ENCODE assay signal across 17 cellular contexts in genomic region chr5:151101746-151102145, GRCh38. TPM values are rescaled to one million over a fixed set of nuclear protein-coding genes. Genes with fewer than 3 reads are reported as not detected.
DNase-seq lines count a peak whose midpoint lies in the region; ATAC-seq and TF ChIP-seq lines count a peak whose summit lies in the region.
"Had no signal": no experiment of that assay in that cellular context is flagged by ENCODE, and none has a peak within 500 bp of the region (broad histone marks: within the 10 kb centered on the region; RNA-seq: fewer than 3 reads in every experiment).

No MANE protein-coding gene starts in this region.

- peaks cover 54% of the 10 kb centered on the region for H3K4me1 ChIP-seq in lower lobe of right lung
- H3K4me1 ChIP-seq in left lung = peaks cover 0 to 57% of the 10 kb centered on the region in 2 donors

- H3K27me3 Mint-ChIP-seq in activated T-cell treated with anti-CD3 and anti-CD28 coated beads, Interleukin-2, amount 50 U/mL, for 24 hours = no peaks in the 10 kb centered on the region
- no peaks in the 10 kb centered on the region for H3K27me3 Mint-ChIP-seq in activated naive CD8-positive, alpha-beta T cell treated with anti-CD3 and anti-CD28 coated beads for 36 hours
- H3K27me3 Mint-ChIP-seq in stimulated activated memory B cell treated with anti-CD40 and anti-IgM and Interleukin-4, amounts not matched to agents 10 μg/mL and 1 μg/mL and 100 μg/mL, for 72 hours = no peaks in the 10 kb centered on the region

- no peak overlapping the region for H3K4me3 ChIP-seq in lower lobe of right lung
- H3K4me3 ChIP-seq in left lung = no peak overlapping the region
- H3K4me3 ChIP-seq: GM12878, ovary had no signal

- H3K36me3 ChIP-seq in lower lobe of right lung (peaks cover 44% of the 10 kb centered on the region), left lung (peaks cover 0 to 57% of the 10 kb centered on the region in 2 donors)
- H3K36me3 ChIP-seq: ovary had no signal

- no peaks in the 10 kb centered on the region for H3K9me3 Mint-ChIP-seq in activated T-cell treated with anti-CD3 and anti-CD28 coated beads, Interleukin-2, amount 50 U/mL, for 24 hours
- H3K9me3 Mint-ChIP-seq in activated naive CD8-positive, alpha-beta T cell treated with anti-CD3 and anti-CD28 coated beads for 36 hours = no peaks in the 10 kb centered on the region
- no peaks in the 10 kb centered on the region for H3K9me3 Mint-ChIP-seq in stimulated activated memory B cell treated with anti-CD40 and anti-IgM and Interleukin-4, amounts not matched to agents 10 μg/mL and 1 μg/mL and 100 μg/mL, for 72 hours
- H3K9me3 Mint-ChIP-seq: mesothelial cell of epicardium had no signal

- TF ChIP-seq CTCF in lower lobe of right lung (IDR thresholded peaks at IDR 0.05) (no peak), left lung (IDR thresholded peaks at IDR 0.05) (no peak)

- H3K4me3 Mint-ChIP-seq in activated T-cell treated with anti-CD3 and anti-CD28 coated beads, Interleukin-2, amount 50 U/mL, for 24 hours = no peak overlapping the region
- H3K4me3 Mint-ChIP-seq in activated naive CD8-positive, alpha-beta T cell treated with anti-CD3 and anti-CD28 coated beads for 36 hours = no peak overlapping the region
- H3K4me3 Mint-ChIP-seq in stimulated activated memory B cell treated with anti-CD40 and anti-IgM and Interleukin-4, amounts not matched to agents 10 μg/mL and 1 μg/mL and 100 μg/mL, for 72 hours = no peak overlapping the region
- H3K4me3 Mint-ChIP-seq: mesothelial cell of epicardium had no signal

- H3K27ac Mint-ChIP-seq in activated T-cell treated with anti-CD3 and anti-CD28 coated beads, Interleukin-2, amount 50 U/mL, for 24 hours = peak overlapping the region; percentile 45
- H3K27ac Mint-ChIP-seq in activated naive CD8-positive, alpha-beta T cell treated with anti-CD3 and anti-CD28 coated beads for 36 hours = peak overlapping the region; percentile 26
- peak overlapping the region; percentile 59 for H3K27ac Mint-ChIP-seq in stimulated activated memory B cell treated with anti-CD40 and anti-IgM and Interleukin-4, amounts not matched to agents 10 μg/mL and 1 μg/mL and 100 μg/mL, for 72 hours
- H3K27ac Mint-ChIP-seq: mesothelial cell of epicardium had no signal

- CTCF ChIA-PET in HEK293T (lab: Yijun Ruan, JAX) = interaction anchor here (1.7 kb wide), 1 partner anchor 11 kb away, joined by 4 read pairs; no protein-coding TSS in a partner anchor

- POLR2A ChIA-PET in HEK293T (lab: Yijun Ruan, JAX) = no interaction called here

- DNase-seq in activated T-cell treated with anti-CD3 and anti-CD28 coated beads, Interleukin-2, amount 50 U/mL, for 24 hours = no peak
- no peak for DNase-seq in activated T-cell treated with anti-CD3 and anti-CD28 coated beads, Interleukin-2, amount 50 U/mL, for 1 hour
- no peak for DNase-seq in activated naive CD8-positive, alpha-beta T cell treated with anti-CD3 and anti-CD28 coated beads for 36 hours
- no peak for DNase-seq in lower lobe of right lung
- DNase-seq in HEK293T (ENCODE audit: extremely low spot score) = no peak
- no peak for DNase-seq in left lung
- no peak for DNase-seq in ecto neural progenitor cell (ENCODE audit: low spot score)
- DNase-seq: activated naive CD4-positive, alpha-beta T cell treated with Interleukin-2 at 50 U/mL for 16 hours; Kasumi-1; NCI-H1417 treated with DMSO at 0.1 percent for 48 hours; NCI-H226; ovary; stimulated activated CD4-positive, alpha-beta T cell treated with anti-CD3 and anti-CD28 coated beads, Interleukin-15, amount 100 ng/mL, for 24 hours had no signal

- H3K27me3 ChIP-seq in lower lobe of right lung (ENCODE audit: low read depth) (no peaks in the 10 kb centered on the region), left lung (no peaks in the 10 kb centered on the region)
- H3K27me3 ChIP-seq: ovary had no signal

- peak overlapping the region; percentile 19 for H3K27ac ChIP-seq in lower lobe of right lung
- H3K27ac ChIP-seq in left lung = peak overlapping the region in 1 of 2 donors; percentile 95
- H3K27ac ChIP-seq: HL-60 had no signal

- H3K9me3 ChIP-seq in lower lobe of right lung (no peaks in the 10 kb centered on the region), left lung (no peaks in the 10 kb centered on the region)
- H3K9me3 ChIP-seq: ovary had no signal

- intact Hi-C loops in lower lobe of right lung (cut with DNase I) (no loop called here), left lung (cut with DNase I) (no loop called here)

- H3K4me1 Mint-ChIP-seq in activated T-cell treated with anti-CD3 and anti-CD28 coated beads, Interleukin-2, amount 50 U/mL, for 24 hours (ENCODE audit: low read depth) = peaks cover 36% of the 10 kb centered on the region
- H3K4me1 Mint-ChIP-seq in activated naive CD8-positive, alpha-beta T cell treated with anti-CD3 and anti-CD28 coated beads for 36 hours = peaks cover 47% of the 10 kb centered on the region
- peaks cover 58% of the 10 kb centered on the region for H3K4me1 Mint-ChIP-seq in stimulated activated memory B cell treated with anti-CD40 and anti-IgM and Interleukin-4, amounts not matched to agents 10 μg/mL and 1 μg/mL and 100 μg/mL, for 72 hours

- ATAC-seq in lower lobe of right lung (no peak), left lung (no peak)
- ATAC-seq in stimulated activated memory B cell treated with anti-CD40 and anti-IgM and Interleukin-4, amounts not matched to agents 10 μg/mL and 1 μg/mL and 100 μg/mL, for 72 hours = no peak
- ATAC-seq: GM12878 had no signal

- H3K36me3 Mint-ChIP-seq in activated T-cell treated with anti-CD3 and anti-CD28 coated beads, Interleukin-2, amount 50 U/mL, for 24 hours (ENCODE audit: low read depth) = peaks cover 81% of the 10 kb centered on the region
- H3K36me3 Mint-ChIP-seq in activated naive CD8-positive, alpha-beta T cell treated with anti-CD3 and anti-CD28 coated beads for 36 hours = peaks cover 37% of the 10 kb centered on the region
- H3K36me3 Mint-ChIP-seq in stimulated activated memory B cell treated with anti-CD40 and anti-IgM and Interleukin-4, amounts not matched to agents 10 μg/mL and 1 μg/mL and 100 μg/mL, for 72 hours = peaks cover 67% of the 10 kb centered on the region

TF ChIP-seq in HEK293T, 16 proteins besides CTCF, POLR2A, EP300 and RAD21:
- TF ChIP-seq TARDBP (IDR thresholded peaks at IDR 0.05) = no peak
- TF ChIP-seq FOXM1 (IDR thresholded peaks at IDR 0.05; ENCODE audit: borderline replicate concordance) = no peak
- TF ChIP-seq, protein P1, sequence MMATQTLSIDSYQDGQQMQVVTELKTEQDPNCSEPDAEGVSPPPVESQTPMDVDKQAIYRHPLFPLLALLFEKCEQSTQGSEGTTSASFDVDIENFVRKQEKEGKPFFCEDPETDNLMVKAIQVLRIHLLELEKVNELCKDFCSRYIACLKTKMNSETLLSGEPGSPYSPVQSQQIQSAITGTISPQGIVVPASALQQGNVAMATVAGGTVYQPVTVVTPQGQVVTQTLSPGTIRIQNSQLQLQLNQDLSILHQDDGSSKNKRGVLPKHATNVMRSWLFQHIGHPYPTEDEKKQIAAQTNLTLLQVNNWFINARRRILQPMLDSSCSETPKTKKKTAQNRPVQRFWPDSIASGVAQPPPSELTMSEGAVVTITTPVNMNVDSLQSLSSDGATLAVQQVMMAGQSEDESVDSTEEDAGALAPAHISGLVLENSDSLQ (IDR thresholded peaks at IDR 0.05) = no peak
- TF ChIP-seq CTBP1 (IDR thresholded peaks at IDR 0.05; ENCODE audit: borderline replicate concordance) = no peak
- TF ChIP-seq LEF1 (IDR thresholded peaks at IDR 0.05; ENCODE audit: borderline replicate concordance) = no peak
- no peak for TF ChIP-seq SUZ12 (IDR thresholded peaks at IDR 0.05)
- TF ChIP-seq FOXA1 (IDR thresholded peaks at IDR 0.05) = no peak
- TF ChIP-seq L3MBTL2 (conservative IDR thresholded peaks at IDR 0.05) = no peak
- TF ChIP-seq ELF4 (IDR thresholded peaks at IDR 0.05) = no peak
- no peak for TF ChIP-seq NFRKB (IDR thresholded peaks at IDR 0.05)
- no peak for TF ChIP-seq HDGF (IDR thresholded peaks at IDR 0.05; ENCODE audit: borderline replicate concordance)
- no peak for TF ChIP-seq SP1 (IDR thresholded peaks at IDR 0.05)
- no peak for TF ChIP-seq BHLHE40 (IDR thresholded peaks at IDR 0.05; ENCODE audit: borderline replicate concordance)
- no peak for TF ChIP-seq FOXK2 (IDR thresholded peaks at IDR 0.05)
- TF ChIP-seq ZNF384 (IDR thresholded peaks at IDR 0.05) = no peak
- no peak for TF ChIP-seq ARNT (IDR thresholded peaks at IDR 0.05)

RNA-seq across cellular contexts. Expression of gene TNIP1, which starts 20.9 kb away (rescaled TPM):
- total RNA-seq in activated naive CD8-positive, alpha-beta T cell treated with anti-CD3 and anti-CD28 coated beads for 36 hours = 100 to 1,000 TPM; 185 to 189 TPM
- 99.6 TPM for total RNA-seq in lower lobe of right lung
- total RNA-seq in left lung = 100 to 1,000 TPM; 111 to 133 TPM

RNA-seq across cellular contexts. Expression of gene ANXA6, which starts 55.8 kb away (rescaled TPM):
- total RNA-seq in activated naive CD8-positive, alpha-beta T cell treated with anti-CD3 and anti-CD28 coated beads for 36 hours = 100 to 1,000 TPM; 407 to 417 TPM
- total RNA-seq in lower lobe of right lung (120 TPM), left lung (100 to 1,000 TPM; 188 to 198 TPM)
